24 cellular contexts compared by ENCODE assay signal in genomic region chr1:169683661-169684060, GRCh38. TPM values are rescaled to one million over a fixed set of nuclear protein-coding genes. Genes with fewer than 3 reads are reported as not detected.
"Had no signal": no experiment of that assay in that cellular context is flagged by ENCODE, and none has a peak within 500 bp of the region (broad histone marks: within the 10 kb centered on the region; RNA-seq: fewer than 3 reads in every experiment).

No MANE protein-coding gene starts in this region.

- H3K27me3 ChIP-seq: adrenal gland, ascending aorta, right lobe of liver, uterus had no signal

- H3K27ac ChIP-seq: adrenal gland, ascending aorta, coronary artery, esophagus muscularis mucosa, foreskin keratinocyte, heart left ventricle, right lobe of liver, thoracic aorta, uterus had no signal

- H3K9me3 ChIP-seq: adrenal gland, ascending aorta, esophagus muscularis mucosa, heart left ventricle, right lobe of liver, thoracic aorta, uterus had no signal

- DNase-seq: activated B cell treated with CpG ODN at 0.5 μM for 24 hours; activated CD4-positive, alpha-beta T cell treated with anti-CD3 and anti-CD28 coated beads for 36 hours; activated CD4-positive, alpha-beta T cell treated with anti-CD3 and anti-CD28 coated beads, Interleukin-2, amount 50 U/mL, for 4 hours; activated effector memory CD4-positive, alpha-beta T cell treated with Interleukin-2 at 50 U/mL for 16 hours; activated naive CD4-positive, alpha-beta T cell treated with anti-CD3 and anti-CD28 coated beads for 36 hours; activated T-cell treated with anti-CD3 and anti-CD28 coated beads, Interleukin-2, amount 50 U/mL, for 72 hours; adrenal gland; kidney glomerular epithelial cell; left ventricle myocardium superior; right lobe of liver; stimulated activated CD4-positive, alpha-beta T cell treated with anti-CD3 and anti-CD28 coated beads, Interleukin-12 subunit alpha, Interleukin-12 subunit beta, amount 100 ng/mL, for 4 hours; stimulated activated CD4-positive, alpha-beta T cell treated with anti-CD3 and anti-CD28 coated beads, Interleukin-4, amount 100 ng/mL, for 24 hours; T-helper 2 cell; trophoblast cell; uterus had no signal

- H3K4me1 ChIP-seq: adrenal gland, ascending aorta, esophagus muscularis mucosa, foreskin keratinocyte, heart left ventricle, right lobe of liver, uterus had no signal

- H3K4me3 ChIP-seq: adrenal gland, ascending aorta, coronary artery, esophagus muscularis mucosa, heart left ventricle, right lobe of liver, thoracic aorta, uterus had no signal

- H3K36me3 ChIP-seq: adrenal gland, ascending aorta, esophagus muscularis mucosa, heart left ventricle, right lobe of liver, thoracic aorta, uterus had no signal

- ATAC-seq: activated CD4-positive, alpha-beta T cell treated with anti-CD3 and anti-CD28 coated beads for 36 hours; activated T-cell treated with anti-CD3 and anti-CD28 coated beads, Interleukin-2, amount 50 U/mL, for 72 hours; foreskin keratinocyte; heart left ventricle; left ventricle myocardium superior; right lobe of liver; stimulated activated effector memory CD8-positive, alpha-beta T cell treated with anti-CD3 and anti-CD28 coated beads, Interleukin-12 subunit alpha, Interleukin-12 subunit beta, amount 100 ng/mL, for 72 hours had no signal

RNA-seq across cellular contexts. Expression of gene SELL, which starts 27.8 kb away (rescaled TPM):
- total RNA-seq: foreskin keratinocyte had no signal
- polyA plus RNA-seq: foreskin keratinocyte had no signal

RNA-seq across cellular contexts. Expression of gene SELE, which starts 50.2 kb away (rescaled TPM):
- total RNA-seq: activated B cell treated with CpG ODN at 0.5 μM for 24 hours; activated CD4-positive, alpha-beta T cell treated with anti-CD3 and anti-CD28 coated beads for 36 hours; activated naive CD4-positive, alpha-beta T cell treated with anti-CD3 and anti-CD28 coated beads for 36 hours; activated naive CD8-positive, alpha-beta T cell treated with anti-CD3 and anti-CD28 coated beads for 36 hours; activated T-cell treated with anti-CD3 and anti-CD28 coated beads, Interleukin-2, amount 50 U/mL, for 72 hours; foreskin keratinocyte; osteoblast had no signal
- polyA plus RNA-seq: foreskin keratinocyte had no signal

RNA-seq across cellular contexts. Expression of gene SELP, which starts 53.7 kb away (rescaled TPM):
- total RNA-seq: foreskin keratinocyte, osteoblast had no signal
- polyA plus RNA-seq: foreskin keratinocyte had no signal
